Comparison of ENCODE assay signal across 8 cellular contexts in the genomic region with DNA sequence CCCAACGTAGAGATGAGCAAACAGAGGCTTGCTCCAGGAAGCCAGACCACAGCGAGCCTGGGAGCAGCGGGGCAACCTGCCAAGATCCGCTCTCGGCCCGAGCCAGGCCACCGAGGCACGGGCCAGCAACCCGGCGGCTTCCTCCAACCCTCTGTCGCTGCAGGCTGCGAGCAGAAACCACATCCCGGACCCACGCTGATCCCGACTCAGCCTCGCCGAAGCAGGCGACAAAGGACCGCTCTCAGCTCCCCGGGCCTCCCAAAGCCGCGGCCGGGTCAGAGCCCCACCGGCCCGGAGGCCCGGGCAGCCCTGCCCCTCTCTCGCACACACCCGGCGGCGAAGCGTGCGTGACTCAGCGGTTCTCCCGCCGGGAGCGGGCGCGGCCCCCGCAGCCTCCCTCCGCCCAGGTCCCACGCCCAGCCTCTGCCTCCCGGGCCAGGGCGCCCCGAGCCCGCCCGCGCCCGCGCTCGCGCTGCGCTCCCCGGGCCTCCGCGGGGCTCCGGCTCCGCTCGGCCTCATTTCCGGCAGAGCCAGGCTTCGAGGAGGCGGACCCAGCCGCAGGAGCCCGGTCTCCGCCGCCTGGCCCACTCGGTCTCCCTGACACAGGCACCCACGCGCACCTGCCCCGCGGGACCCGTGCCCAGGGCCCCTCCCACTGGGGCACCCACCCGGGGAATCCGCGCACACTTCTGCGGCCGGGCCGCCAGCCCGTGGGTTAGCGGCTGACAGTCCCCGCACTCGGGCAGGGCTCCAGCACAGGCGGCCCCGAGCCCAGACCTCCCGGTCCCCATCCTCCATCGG. TPM values are rescaled to one million over a fixed set of nuclear protein-coding genes. Genes with fewer than 3 reads are reported as not detected.
A peak's percentile ranks its signal among the peaks of the same experiment; 100 is the strongest.
DNase-seq lines count a peak whose midpoint lies in the region; FAIRE-seq and TF ChIP-seq lines count a peak whose summit lies in the region.

No MANE protein-coding gene starts in this region.

- FAIRE-seq in bronchial epithelial cell (lab: Jason Lieb, UNC), result no peak

- peaks cover 0 to 10% (median 5%) of the 10 kb centered on the region in 3 donors for H3K4me1 Mint-ChIP-seq in CD8-positive, alpha-beta memory T cell

- CTCF ChIA-PET in CD8-positive, alpha-beta memory T cell (lab: Charles Lee), result no interaction called here

- H3K36me3 ChIP-seq in CD8-positive, alpha-beta memory T cell (ENCODE audit: insufficient read depth, low read length), result no peaks in the 10 kb centered on the region
- H3K36me3 ChIP-seq in bronchial epithelial cell (ENCODE audit: control insufficient read depth, insufficient read depth, low read length) (no peaks in the 10 kb centered on the region), iPS-20b (ENCODE audit: insufficient read depth, low read depth, low read length) (no peaks in the 10 kb centered on the region), skeletal muscle tissue (ENCODE audit: control insufficient read depth in 3 of 3, insufficient read depth in 3 of 3, low read length in 3 of 3) (no peaks in the 10 kb centered on the region)

- POLR2A ChIA-PET in CD8-positive, alpha-beta memory T cell (lab: Charles Lee), result no interaction called here

- H3K4me3 ChIP-seq in CD8-positive, alpha-beta memory T cell (ENCODE audit: low read length), result no peak overlapping the region
- H3K4me3 ChIP-seq in LNCaP clone FGC (ENCODE audit: low read depth, low read length) (peak overlapping the region; percentile 63), bronchial epithelial cell (ENCODE audit: low read depth, low read length) (peak overlapping the region; percentile 2), iPS-20b (ENCODE audit: low read length) (peak overlapping the region; percentile 65; the same call in 1 of the 2 replicates), skeletal muscle tissue (ENCODE audit: low read length in 3 of 3) (peak overlapping the region; percentile 23 to 64 (median 59))

- DNase-seq in CD8-positive, alpha-beta memory T cell, result no peak
- DNase-seq in LNCaP clone FGC (ENCODE audit: low read depth) (no peak), bronchial epithelial cell (ENCODE audit: low read depth) (peak; percentile 12), SHP77 (lab: John Stamatoyannopoulos, UW) (no peak), NCI-H128 (lab: John Stamatoyannopoulos, UW; ENCODE audit: unreplicated experiment) (no peak), Kasumi-1 (lab: John Stamatoyannopoulos, UW) (no peak)

- peaks cover 41 to 74% of the 10 kb centered on the region in 2 donors for H3K27me3 Mint-ChIP-seq in CD8-positive, alpha-beta memory T cell

- peak overlapping the region in 4 of 7 donors; percentile 50 to 76 (median 60) for H3K4me3 Mint-ChIP-seq in CD8-positive, alpha-beta memory T cell

- H3K27ac Mint-ChIP-seq in CD8-positive, alpha-beta memory T cell, result no peak overlapping the region

- H3K36me3 Mint-ChIP-seq in CD8-positive, alpha-beta memory T cell, result no peaks in the 10 kb centered on the region

- H3K9me3 ChIP-seq in CD8-positive, alpha-beta memory T cell (ENCODE audit: low read length), result no peaks in the 10 kb centered on the region
- H3K9me3 ChIP-seq in iPS-20b (ENCODE audit: insufficient read depth, low read depth, low read length) (no peaks in the 10 kb centered on the region), skeletal muscle tissue (ENCODE audit: control insufficient read depth in 3 of 3, low read length in 3 of 3) (no peaks in the 10 kb centered on the region)

- TF ChIP-seq CTCF in LNCaP clone FGC (IDR thresholded peaks at IDR 0.05; ENCODE audit: control insufficient read depth, extremely low read depth, insufficient read depth), result no peak
- no peak for TF ChIP-seq CTCF in bronchial epithelial cell (IDR thresholded peaks at IDR 0.05; ENCODE audit: insufficient read depth, low read length, severe bottlenecking)

- H3K27ac ChIP-seq in CD8-positive, alpha-beta memory T cell (ENCODE audit: low read depth, low read length), result no peak overlapping the region
- no peak overlapping the region for H3K27ac ChIP-seq in iPS-20b (ENCODE audit: low read length)
- H3K27ac ChIP-seq in skeletal muscle tissue (ENCODE audit: low read depth, low read length), result no peak overlapping the region

- H3K9ac ChIP-seq in iPS-20b (ENCODE audit: low read depth, low read length) (peak overlapping the region; percentile 45; the same call in 1 of the 2 replicates), skeletal muscle tissue (ENCODE audit: low read depth in 1 of 3, low read length in 3 of 3) (peak overlapping the region; percentile 30 to 68 (median 38))

- H3K27me3 ChIP-seq in CD8-positive, alpha-beta memory T cell (ENCODE audit: insufficient read depth, low read length, poor library complexity, severe bottlenecking), result peaks cover 16% of the 10 kb centered on the region
- H3K27me3 ChIP-seq in bronchial epithelial cell (ENCODE audit: control insufficient read depth, insufficient read depth, low read length) (peaks cover 7% of the 10 kb centered on the region), iPS-20b (ENCODE audit: insufficient read depth, low read length) (peaks cover 80% of the 10 kb centered on the region), skeletal muscle tissue (ENCODE audit: control insufficient read depth in 3 of 3, insufficient read depth in 3 of 3, low read length in 3 of 3) (peaks cover 57 to 71% (median 65%) of the 10 kb centered on the region in 3 donors)

- peaks cover 0 to 5% (median 0%) of the 10 kb centered on the region in 5 donors for H3K9me3 Mint-ChIP-seq in CD8-positive, alpha-beta memory T cell

- H3K4me1 ChIP-seq in CD8-positive, alpha-beta memory T cell (ENCODE audit: insufficient read depth, low read length), result no peaks in the 10 kb centered on the region
- H3K4me1 ChIP-seq in iPS-20b (ENCODE audit: insufficient read depth, low read length), result peaks cover 3% of the 10 kb centered on the region; the same call in 1 of the 2 replicates
- peaks cover 5 to 7% (median 6%) of the 10 kb centered on the region in 3 donors for H3K4me1 ChIP-seq in skeletal muscle tissue (ENCODE audit: control insufficient read depth in 3 of 3, insufficient read depth in 3 of 3, low read length in 3 of 3)

RNA-seq across cellular contexts. Expression of a gene that starts 1.7 kb away (rescaled TPM):
- total RNA-seq in CD8-positive, alpha-beta memory T cell, result not detected
- polyA plus RNA-seq in CD8-positive, alpha-beta memory T cell, result not detected
- total RNA-seq in bronchial epithelial cell (1.1 and 3.1 TPM in 2 replicates), skeletal muscle tissue (not detected)
